In the genomic region with DNA sequence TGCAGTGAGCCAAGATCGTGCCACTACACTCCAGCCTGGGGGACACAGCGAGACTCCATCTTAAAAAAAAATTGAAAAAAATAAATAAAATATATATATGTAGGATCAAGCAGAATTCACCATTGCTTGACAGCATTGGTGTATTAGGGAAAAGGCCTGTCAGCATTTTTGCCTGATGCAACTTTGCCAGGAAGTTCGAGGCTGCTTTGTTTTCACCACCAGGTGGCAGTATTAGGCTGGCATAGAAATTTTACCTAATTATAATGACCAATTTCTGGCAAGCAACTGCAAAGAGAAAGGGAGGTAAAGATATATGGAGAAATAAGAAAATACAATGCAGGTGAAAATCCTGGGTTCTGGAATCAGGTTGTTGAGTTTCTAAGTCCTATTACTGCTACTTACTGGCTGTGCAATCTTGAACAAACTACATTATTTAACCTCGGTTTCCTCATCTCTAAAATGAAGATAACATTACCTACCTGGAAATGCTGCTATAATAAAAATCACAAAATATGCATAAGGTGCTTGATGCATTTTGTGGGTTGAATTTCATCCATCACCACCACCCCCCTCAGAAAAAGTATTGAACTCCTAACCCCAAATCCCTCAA, we compare ENCODE assay signal across 8 cellular contexts.
A peak's percentile ranks its signal among the peaks of the same experiment; 100 is the strongest.
DNase-seq lines count a peak whose midpoint lies in the region; ATAC-seq and FAIRE-seq lines count a peak whose summit lies in the region.

No MANE protein-coding gene starts in this region.

- in situ Hi-C loops in ACHN (cut with HindIII; ENCODE audit: low pct_ligation_motif_present, low pct_unique_long_range_greater_than_20kb, low sequenced_read_pairs): no loop called here

- peak; percentile 88 for FAIRE-seq in GM19239 (lab: Jason Lieb, UNC)

- ATAC-seq in HG02798 (IDR thresholded peaks at IDR 0.05; ENCODE audit: poor library complexity, unreplicated experiment): no peak

- DNase-seq in ACHN: peak; percentile 63
- DNase-seq in GM19239 (ENCODE audit: insufficient read length, low spot score): peak; percentile 42
- peak; percentile 49 for DNase-seq in NCI-H345 treated with DMSO at 0.1 percent for 48 hours (lab: John Stamatoyannopoulos, UW; ENCODE audit: unreplicated experiment)
- DNase-seq in activated CD4-positive, CD25-positive, alpha-beta regulatory T cell treated with anti-CD3 and anti-CD28 coated beads, Interleukin-2, amount 50 U/mL, for 16 hours (ENCODE audit: low read depth, low spot score): peak; percentile 43
- peak; percentile 44 for DNase-seq in central memory CD4-positive, alpha-beta T cell
- peak; percentile 50 for DNase-seq in kidney glomerular epithelial cell (lab: John Stamatoyannopoulos, UW)
- DNase-seq in stimulated activated CD4-positive, alpha-beta T cell treated with anti-CD3 and anti-CD28 coated beads, TNF-alpha, amount 100 ng/mL, for 24 hours (ENCODE audit: low read depth in 3 of 3): peak; percentile 26 to 62 (median 50)
